In genomic region chr17:7014995-7015586, GRCh38 we compare ENCODE assay signal across 8 cellular contexts. TPM values are rescaled to one million over a fixed set of nuclear protein-coding genes. Genes with fewer than 3 reads are reported as not detected.
DNase-seq lines count a peak whose midpoint lies in the region; ATAC-seq and TF ChIP-seq lines count a peak whose summit lies in the region.

No MANE protein-coding gene starts in this region.

- 7% methylated on average over 24 of the region's 40 CpGs for WGBS in hepatocyte (ENCODE audit: low lambda C conversion rate, missing lambda C conversion rate)

- DNase-seq in Panc1 (ENCODE audit: low read depth, low spot score) (no peak), activated gamma-delta T cell treated with Interleukin-2 at 50 U/mL for 16 hours (peak; percentile 71), hepatocyte (ENCODE audit: low spot score) (peak; percentile 59), SIG-M5 treated with dmso at 0.1 percent for 504 hours (lab: John Stamatoyannopoulos, UW; ENCODE audit: unreplicated experiment) (no peak), middle frontal gyrus (ENCODE audit: extremely low spot score, low spot score) (no peak)
- peak; percentile 63 for DNase-seq in stimulated activated CD4-positive, alpha-beta T cell treated with anti-CD3 and anti-CD28 coated beads, Interleukin-12 subunit alpha, Interleukin-12 subunit beta, amount 100 ng/mL, for 4 hours

- intact Hi-C loops in Panc1 (cut with micrococcal nuclease; ENCODE audit: unreplicated experiment) = no loop called here

- H3K79me2 ChIP-seq in hepatocyte = peaks cover 34% of the 10 kb centered on the region

- no peaks in the 10 kb centered on the region for H3K9me3 ChIP-seq in Panc1 (ENCODE audit: control insufficient read depth, insufficient read depth, low read depth, low read length)
- H3K9me3 ChIP-seq in hepatocyte (ENCODE audit: low read depth) = no peaks in the 10 kb centered on the region

- H2AFZ ChIP-seq in hepatocyte = peak overlapping the region; percentile 67

- BruUV-seq in Panc1 (replicated peaks; lab: Mats Ljungman, UMichigan) = no TSS peak

- peaks cover 18% of the 10 kb centered on the region for H3K4me1 ChIP-seq in Panc1 (ENCODE audit: control insufficient read depth, insufficient read depth, low read length)
- H3K4me1 ChIP-seq in hepatocyte (ENCODE audit: insufficient read depth) = peaks cover 12% of the 10 kb centered on the region

- TF ChIP-seq CTCF in GM12875 (IDR thresholded peaks at IDR 0.05; ENCODE audit: borderline replicate concordance, insufficient read depth, low read depth, low read length) (no peak), Panc1 (IDR thresholded peaks at IDR 0.05) (peak; percentile 43), hepatocyte (IDR thresholded peaks at IDR 0.05; ENCODE audit: poor library complexity) (no peak)

- H3K27ac ChIP-seq in Panc1 (ENCODE audit: low read length) (peak overlapping the region; percentile 89), hepatocyte (peak overlapping the region; percentile 99)

- H3K4me3 ChIP-seq in GM12875 (ENCODE audit: low read depth, low read length) (peak overlapping the region; percentile 78), Panc1 (ENCODE audit: low read depth in 2 of 2, low read length in 2 of 2) (peak overlapping the region; percentile 98 to 99), hepatocyte (peak overlapping the region; percentile 30)

- H3K9me2 ChIP-seq in hepatocyte (replicated peaks; ENCODE audit: insufficient read depth) = no peaks in the 10 kb centered on the region

- H3K27me3 ChIP-seq in Panc1 (ENCODE audit: control insufficient read depth, insufficient read depth, low read length) (no peaks in the 10 kb centered on the region), hepatocyte (no peaks in the 10 kb centered on the region)

- ATAC-seq in HG02588 (IDR thresholded peaks at IDR 0.05; ENCODE audit: unreplicated experiment) (peak; percentile 7), Panc1 (no peak)

- H3K36me3 ChIP-seq in Panc1 (ENCODE audit: control insufficient read depth, insufficient read depth, low read length) = peaks cover 18% of the 10 kb centered on the region; the same call in 1 of the 2 replicates
- H3K36me3 ChIP-seq in hepatocyte (replicated peaks; ENCODE audit: insufficient read depth, low read depth) = no peaks in the 10 kb centered on the region

- no peaks in the 10 kb centered on the region for H4K20me1 ChIP-seq in hepatocyte (ENCODE audit: insufficient read depth, poor library complexity, severe bottlenecking)

- H3K4me2 ChIP-seq in hepatocyte = peak overlapping the region; percentile 90

- POLR2A ChIA-PET in Panc1 (lab: Charles Lee) = no interaction called here

- in situ Hi-C loops in Panc1 (cut with HindIII; ENCODE audit: low pct_unique_long_range_greater_than_20kb, low sequenced_read_pairs) = no loop called here

- CTCF ChIA-PET in Panc1 (lab: Charles Lee) = interaction anchor here (1.5 kb wide), 1 partner anchor 101 kb away, joined by 3 read pairs; no protein-coding TSS in a partner anchor

RNA-seq across cellular contexts. Expression of gene RNASEK, which starts 2.7 kb away (rescaled TPM):
- total RNA-seq in Panc1 (2021; ENCODE audit: unreplicated experiment) (196 TPM), hepatocyte (309 and 434 TPM in 2 replicates)
- polyA plus RNA-seq in Panc1 (2012; ENCODE audit: insufficient read length) = 255 TPM
- 889 and 995 TPM in 2 replicates for polyA plus RNA-seq in hepatocyte

RNA-seq across cellular contexts. Expression of gene BCL6B, which starts 7.8 kb away (rescaled TPM):
- total RNA-seq in Panc1 (2021; ENCODE audit: unreplicated experiment) (0.18 TPM), hepatocyte (0.53 and 1.1 TPM in 2 replicates)
- 0.18 TPM for polyA plus RNA-seq in Panc1 (2012; ENCODE audit: insufficient read length)
- 0.95 and 1.1 TPM in 2 replicates for polyA plus RNA-seq in hepatocyte

RNA-seq across cellular contexts. Expression of gene ALOX12, which starts 19.2 kb away (rescaled TPM):
- total RNA-seq in Panc1 (2021; ENCODE audit: unreplicated experiment) = not detected
- polyA plus RNA-seq in Panc1 (2012; ENCODE audit: insufficient read length) = 1.4 TPM
- not detected in 2 replicates for total RNA-seq in hepatocyte
- polyA plus RNA-seq in hepatocyte = 0.33 and 0.40 TPM in 2 replicates

RNA-seq across cellular contexts. Expression of gene SLC16A13, which starts 20.7 kb away (rescaled TPM):
- 13.1 TPM for total RNA-seq in Panc1 (2021; ENCODE audit: unreplicated experiment)
- 10.7 TPM for polyA plus RNA-seq in Panc1 (2012; ENCODE audit: insufficient read length)
- 6.2 TPM in 2 replicates for total RNA-seq in hepatocyte
- 18.8 and 21.1 TPM in 2 replicates for polyA plus RNA-seq in hepatocyte

RNA-seq across cellular contexts. Expression of gene SLC16A11, which starts 28.8 kb away (rescaled TPM):
- not detected for total RNA-seq in Panc1 (2021; ENCODE audit: unreplicated experiment)
- polyA plus RNA-seq in Panc1 (2012; ENCODE audit: insufficient read length) = 0.62 TPM
- 0.93 TPM in 1 of 2 replicates, not detected in the other for total RNA-seq in hepatocyte
- 2.4 and 3.6 TPM in 2 replicates for polyA plus RNA-seq in hepatocyte

Comparison
In these comparisons a context has a peak if more than half of its experiments do, and no peak if none do; other contexts are left out.
1. H3K4me3 ChIP-seq: peak in every context shown above with its lines; median percentile 98 in Panc1; 78 in GM12875; 30 in hepatocyte.
2. DNase-seq: peak in activated gamma-delta T cell treated with Interleukin-2 at 50 U/mL for 16 hours (single experiment), hepatocyte (single experiment) and stimulated activated CD4-positive, alpha-beta T cell treated with anti-CD3 and anti-CD28 coated beads, Interleukin-12 subunit alpha, Interleukin-12 subunit beta, amount 100 ng/mL, for 4 hours (single experiment); none in Panc1 (single experiment), SIG-M5 treated with dmso at 0.1 percent for 504 hours (single experiment) and middle frontal gyrus (single experiment).